8 cellular contexts compared by ENCODE assay signal in genomic region chr10:24951201-24952145, GRCh38. TPM values are rescaled to one million over a fixed set of nuclear protein-coding genes. Genes with fewer than 3 reads are reported as not detected.
A peak's percentile ranks its signal among the peaks of the same experiment; 100 is the strongest.
DNase-seq lines count a peak whose midpoint lies in the region; ATAC-seq and TF ChIP-seq lines count a peak whose summit lies in the region.

No MANE protein-coding gene starts in this region.

- H3K4me3 Mint-ChIP-seq in immature natural killer cell = peak overlapping the region; percentile 49 to 84 (median 83)
- H3K4me3 Mint-ChIP-seq in stimulated activated effector memory CD8-positive, alpha-beta T cell treated with anti-CD3 and anti-CD28 coated beads, Interleukin-12 subunit alpha, Interleukin-12 subunit beta, amount 100 ng/mL, for 72 hours = peak overlapping the region; percentile 70

- H3K36me3 ChIP-seq in brain microvascular endothelial cell (replicated peaks) = no peaks in the 10 kb centered on the region

- peak; percentile 62 for ATAC-seq in stimulated activated effector memory CD8-positive, alpha-beta T cell treated with anti-CD3 and anti-CD28 coated beads, Interleukin-12 subunit alpha, Interleukin-12 subunit beta, amount 100 ng/mL, for 72 hours
- no peak for ATAC-seq in GM21526 (IDR thresholded peaks at IDR 0.05; ENCODE audit: low FRiP score, unreplicated experiment)

- no peak for TF ChIP-seq CTCF in brain microvascular endothelial cell (IDR thresholded peaks at IDR 0.05; ENCODE audit: low read depth, low read length, missing control alignments)

- H3K9me3 Mint-ChIP-seq in immature natural killer cell = no peaks in the 10 kb centered on the region
- H3K9me3 Mint-ChIP-seq in stimulated activated effector memory CD8-positive, alpha-beta T cell treated with anti-CD3 and anti-CD28 coated beads, Interleukin-12 subunit alpha, Interleukin-12 subunit beta, amount 100 ng/mL, for 72 hours = no peaks in the 10 kb centered on the region

- in situ Hi-C loops in brain microvascular endothelial cell (cut with HindIII; ENCODE audit: low pct_ligation_motif_present, low sequenced_read_pairs) = no loop called here

- peak overlapping the region; percentile 57 for H3K4me3 ChIP-seq in brain microvascular endothelial cell (ENCODE audit: low read depth, low read length)

- DNase-seq in A172 (ENCODE audit: low spot score) (peak; percentile 34), GM03348 (ENCODE audit: low spot score) (peak; percentile 40), NCI-H510A (lab: John Stamatoyannopoulos, UW) (peak; percentile 21), brain microvascular endothelial cell (no peak), immature natural killer cell (peak in 2 of 3 donors; percentile 9 to 12), NK-92 (lab: John Stamatoyannopoulos, UW; ENCODE audit: unreplicated experiment) (no peak)
- peak; percentile 6 to 63 for DNase-seq in stimulated activated effector memory CD8-positive, alpha-beta T cell treated with anti-CD3 and anti-CD28 coated beads, Interleukin-12 subunit alpha, Interleukin-12 subunit beta, amount 100 ng/mL, for 72 hours (ENCODE audit: low spot score in 2 of 2)

- peak overlapping the region; percentile 3 to 42 (median 25) for H3K27ac Mint-ChIP-seq in immature natural killer cell
- peak overlapping the region; percentile 89 for H3K27ac Mint-ChIP-seq in stimulated activated effector memory CD8-positive, alpha-beta T cell treated with anti-CD3 and anti-CD28 coated beads, Interleukin-12 subunit alpha, Interleukin-12 subunit beta, amount 100 ng/mL, for 72 hours

- no peaks in the 10 kb centered on the region for H3K27me3 ChIP-seq in brain microvascular endothelial cell (replicated peaks)

- peak overlapping the region; percentile 35 for H3K27ac ChIP-seq in brain microvascular endothelial cell

- no peaks in the 10 kb centered on the region for H3K36me3 Mint-ChIP-seq in immature natural killer cell
- H3K36me3 Mint-ChIP-seq in stimulated activated effector memory CD8-positive, alpha-beta T cell treated with anti-CD3 and anti-CD28 coated beads, Interleukin-12 subunit alpha, Interleukin-12 subunit beta, amount 100 ng/mL, for 72 hours = peaks cover 5% of the 10 kb centered on the region

- peaks cover 0 to 5% (median 1%) of the 10 kb centered on the region in 3 donors for H3K27me3 Mint-ChIP-seq in immature natural killer cell (ENCODE audit: low read depth in 3 of 3)

- peaks cover 11 to 16% of the 10 kb centered on the region in 2 donors for H3K4me1 Mint-ChIP-seq in immature natural killer cell
- peaks cover 41% of the 10 kb centered on the region for H3K4me1 Mint-ChIP-seq in stimulated activated effector memory CD8-positive, alpha-beta T cell treated with anti-CD3 and anti-CD28 coated beads, Interleukin-12 subunit alpha, Interleukin-12 subunit beta, amount 100 ng/mL, for 72 hours

RNA-seq across cellular contexts. Expression of gene PRTFDC1, which starts 0.9 kb away (rescaled TPM):
- total RNA-seq in A172 (2014; rRNA removed; shearing (Covaris generic)) = 10.1 and 15.8 TPM in 2 replicates
- 1 to 10 TPM in 1 of 3 donors, under 1 TPM in 1, not detected in 1; 0.40 to 1.3 TPM for polyA plus RNA-seq in immature natural killer cell

Comparison
In these comparisons a context has a peak if more than half of its experiments do, and no peak if none do; other contexts are left out.
1. DNase-seq: peak in A172 (single experiment), GM03348 (single experiment), NCI-H510A (single experiment), immature natural killer cell (2 of 3) and stimulated activated effector memory CD8-positive, alpha-beta T cell treated with anti-CD3 and anti-CD28 coated beads, Interleukin-12 subunit alpha, Interleukin-12 subunit beta, amount 100 ng/mL, for 72 hours (2 of 2); none in brain microvascular endothelial cell (single experiment) and NK-92 (single experiment).